15 cellular contexts compared by ENCODE assay signal in the genomic region with DNA sequence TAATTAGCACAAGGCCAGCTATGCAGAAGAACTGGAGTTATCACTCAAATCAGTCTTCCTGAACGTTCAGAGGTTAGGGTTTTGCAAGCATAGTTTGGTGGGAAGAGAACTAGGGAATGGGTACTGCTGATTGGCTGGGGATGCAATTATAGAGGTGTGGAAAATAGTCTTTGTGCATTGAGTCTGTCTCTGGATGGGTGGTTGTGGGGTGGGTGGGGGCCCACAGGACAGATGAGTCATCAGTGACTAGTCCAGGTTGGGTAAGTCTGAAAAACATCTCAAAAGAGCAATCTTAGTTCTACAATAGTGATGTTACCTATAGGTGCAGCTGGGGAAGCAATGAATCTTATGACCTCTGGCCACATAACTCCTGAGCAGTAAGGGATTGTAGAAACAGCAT.
DNase-seq lines count a peak whose midpoint lies in the region; ATAC-seq and TF ChIP-seq lines count a peak whose summit lies in the region.
"Had no signal": no experiment of that assay in that cellular context is flagged by ENCODE, and none has a peak within 500 bp of the region (broad histone marks: within the 10 kb centered on the region; RNA-seq: fewer than 3 reads in every experiment).

No MANE protein-coding gene starts in this region.

- H3K27ac ChIP-seq in HUES64 (ENCODE audit: low read depth, low read length) (peak overlapping the region; percentile 97), smooth muscle cell (ENCODE audit: low read depth) (peak overlapping the region; percentile 95)

- H3K36me3 Mint-ChIP-seq in chondrocyte (ENCODE audit: low read depth) (peaks cover 5% of the 10 kb centered on the region), T-helper 17 cell (ENCODE audit: low read depth) (no peaks in the 10 kb centered on the region)

- peaks cover 5% of the 10 kb centered on the region for H3K36me3 ChIP-seq in HUES64 (ENCODE audit: insufficient read depth, low read length)
- no peaks in the 10 kb centered on the region for H3K36me3 ChIP-seq in smooth muscle cell (ENCODE audit: low read depth)
- H3K36me3 ChIP-seq: vagina had no signal

- no peak for ATAC-seq in T-helper 17 cell

- H3K4me2 ChIP-seq in smooth muscle cell: peak overlapping the region; percentile 81

- H3K9me3 ChIP-seq in HUES64 (ENCODE audit: insufficient read depth, low read depth, low read length) (peaks cover 22% of the 10 kb centered on the region), smooth muscle cell (replicated peaks; ENCODE audit: low read depth) (no peaks in the 10 kb centered on the region), T-helper 17 cell (ENCODE audit: control insufficient read depth, low read length, poor library complexity, severe bottlenecking) (no peaks in the 10 kb centered on the region)
- H3K9me3 ChIP-seq: vagina had no signal

- WGBS in HUES64: 86% methylated on average over 1 of the region's 1 CpG
- WGBS in smooth muscle cell (ENCODE audit: low lambda C conversion rate): 58% methylated on average over 1 of the region's 1 CpG

- H3K4me1 Mint-ChIP-seq in chondrocyte (ENCODE audit: low read depth) (peaks cover 40% of the 10 kb centered on the region), T-helper 17 cell (peaks cover 15% of the 10 kb centered on the region)

- H2AFZ ChIP-seq in smooth muscle cell (ENCODE audit: low read depth): no peak overlapping the region

- no peaks in the 10 kb centered on the region for H3K27me3 Mint-ChIP-seq in chondrocyte (ENCODE audit: low read depth)
- no peaks in the 10 kb centered on the region for H3K27me3 Mint-ChIP-seq in T-helper 17 cell
- H3K27me3 Mint-ChIP-seq: progenitor cell of endocrine pancreas had no signal

- H3F3A ChIP-seq in smooth muscle cell (ENCODE audit: low read depth): peaks cover 11% of the 10 kb centered on the region

- no peak for TF ChIP-seq CTCF in chondrocyte (IDR thresholded peaks at IDR 0.05)
- no peak for TF ChIP-seq CTCF in smooth muscle cell (IDR thresholded peaks at IDR 0.05; ENCODE audit: borderline replicate concordance, insufficient read depth, poor library complexity, severe bottlenecking)

- H3K9ac ChIP-seq in HUES64 (ENCODE audit: low read depth, low read length) (no peak overlapping the region), smooth muscle cell (ENCODE audit: low read depth) (peak overlapping the region; percentile 52)

- peaks cover 31% of the 10 kb centered on the region for H3K4me1 ChIP-seq in HUES64 (ENCODE audit: insufficient read depth, low read length)
- peaks cover 29% of the 10 kb centered on the region for H3K4me1 ChIP-seq in smooth muscle cell (ENCODE audit: low read depth)

- peak overlapping the region; percentile 1 for H3K27ac Mint-ChIP-seq in chondrocyte (ENCODE audit: unreplicated experiment)
- no peak overlapping the region for H3K27ac Mint-ChIP-seq in T-helper 17 cell
- H3K27ac Mint-ChIP-seq: progenitor cell of endocrine pancreas; T-helper 1 cell treated with Interleukin-12 subunit alpha and Interleukin-12 subunit beta and Interleukin-4 antibody, amounts not matched to agents 30 μg/mL and 1 μg/mL, for 36 hours had no signal

- H3K27me3 ChIP-seq in HUES64 (ENCODE audit: insufficient read depth, low read length): no peaks in the 10 kb centered on the region
- no peaks in the 10 kb centered on the region for H3K27me3 ChIP-seq in smooth muscle cell (ENCODE audit: low read depth)
- H3K27me3 ChIP-seq: vagina had no signal

- H3K4me3 Mint-ChIP-seq in chondrocyte (ENCODE audit: unreplicated experiment) (no peak overlapping the region), T-helper 17 cell (no peak overlapping the region)
- H3K4me3 Mint-ChIP-seq: T-helper 1 cell treated with Interleukin-12 subunit alpha and Interleukin-12 subunit beta and Interleukin-4 antibody, amounts not matched to agents 30 μg/mL and 1 μg/mL, for 36 hours had no signal

- peak; percentile 6 for DNase-seq in activated gamma-delta T cell treated with Interleukin-2 at 50 U/mL for 16 hours
- DNase-seq in activated gamma-delta T cell (lab: John Stamatoyannopoulos, UW): no peak
- no peak for DNase-seq in chondrocyte (ENCODE audit: low spot score)
- DNase-seq in smooth muscle cell (lab: John Stamatoyannopoulos, UW; ENCODE audit: unreplicated experiment): no peak
- DNase-seq in T-helper 17 cell: no peak
- no peak for DNase-seq in central memory CD4-positive, alpha-beta T cell
- DNase-seq in NCI-H526 treated with DMSO at 0.1 percent for 48 hours (lab: John Stamatoyannopoulos, UW): no peak
- DNase-seq: cortex of kidney, DMS53, Kasumi-1, NCI-H2107 had no signal

- H3K4me3 ChIP-seq in HUES64 (ENCODE audit: low read length) (no peak overlapping the region), smooth muscle cell (no peak overlapping the region)
- H3K4me3 ChIP-seq: vagina had no signal

- no peaks in the 10 kb centered on the region for H3K79me2 ChIP-seq in smooth muscle cell (ENCODE audit: low read depth)

- peaks cover 13% of the 10 kb centered on the region for H3K9me3 Mint-ChIP-seq in chondrocyte (ENCODE audit: low read depth)

- H4K20me1 ChIP-seq in smooth muscle cell (ENCODE audit: low read depth): no peaks in the 10 kb centered on the region
